ENCODE assay signal across 1 cellular context in genomic region chr19:41398603-41399002, GRCh38.
TF ChIP-seq lines count a peak whose summit lies in the region.

No MANE protein-coding gene starts in this region.

TF ChIP-seq in WTC11, 78 proteins besides CTCF, POLR2A, EP300 and RAD21 (continued from another document):
- no peak for TF ChIP-seq ZNF532 (CRISPR knock-in tag; IDR thresholded peaks at IDR 0.05; ENCODE audit: borderline replicate concordance)
- TF ChIP-seq MYBL2 (CRISPR knock-in tag; IDR thresholded peaks at IDR 0.05) = no peak
- no peak for TF ChIP-seq ZNF671 (CRISPR knock-in tag; IDR thresholded peaks at IDR 0.05)
